Comparison of ENCODE assay signal across 23 cellular contexts in the genomic region with DNA sequence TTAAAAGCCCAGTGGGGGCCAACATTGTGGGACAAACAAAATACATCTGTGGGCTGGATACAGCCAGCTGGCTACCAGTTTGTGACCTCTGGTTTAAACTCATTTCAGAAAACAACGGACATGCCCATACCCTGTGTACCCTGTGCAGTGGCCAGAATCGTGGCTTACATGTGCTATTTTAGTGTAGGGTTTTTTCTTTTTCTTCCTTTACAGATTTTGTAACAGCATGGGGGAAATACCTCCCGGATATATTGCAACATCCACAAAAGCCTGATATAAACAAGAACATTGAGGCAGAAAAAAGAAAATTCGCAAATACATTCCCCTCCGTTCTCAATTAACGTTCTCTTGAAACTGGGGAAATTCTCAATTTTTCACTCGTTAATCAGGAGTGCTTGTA. TPM values are rescaled to one million over a fixed set of nuclear protein-coding genes. Genes with fewer than 3 reads are reported as not detected.
DNase-seq lines count a peak whose midpoint lies in the region; ATAC-seq, FAIRE-seq and TF ChIP-seq lines count a peak whose summit lies in the region.
"Had no signal": no experiment of that assay in that cellular context is flagged by ENCODE, and none has a peak within 500 bp of the region (broad histone marks: within the 10 kb centered on the region; RNA-seq: fewer than 3 reads in every experiment).

No MANE protein-coding gene starts in this region.

- no peak overlapping the region for H3K23ac ChIP-seq in H1 (ENCODE audit: insufficient read length)

- no peaks in the 10 kb centered on the region for H3K23me2 ChIP-seq in H1 (ENCODE audit: low read depth, low read length)

- DNase-seq in GF-D8 (lab: John Stamatoyannopoulos, UW) (peak; percentile 7), NOMO-1 treated with DMSO at 0.1 percent for 48 hours (lab: John Stamatoyannopoulos, UW; ENCODE audit: unreplicated experiment) (peak; percentile 45), H1 (ENCODE audit: low read depth in 1 of 2, low spot score in 2 of 2) (no peak), putamen (ENCODE audit: low spot score) (peak; percentile 10), PC-3 (no peak), hepatocyte (ENCODE audit: low spot score) (no peak), vagina (ENCODE audit: extremely low spot score in 2 of 2) (no peak), WERI-Rb-1 (no peak)
- DNase-seq: Calu3; CD8-positive, alpha-beta T cell; DMS153; Kasumi-1; NCI-H1105; NCI-H2029 treated with DMSO at 0.1 percent for 48 hours; NCI-H226; NCI-H510A treated with DMSO at 0.1 percent for 48 hours; NCI-H748 treated with DMSO at 0.1 percent for 48 hours; Right ventricle myocardium superior had no signal

- no peaks in the 10 kb centered on the region for H3K9me2 ChIP-seq in PC-3 (replicated peaks; ENCODE audit: low read length)
- no peaks in the 10 kb centered on the region for H3K9me2 ChIP-seq in hepatocyte (replicated peaks; ENCODE audit: insufficient read depth)

- CTCF ChIA-PET in H1 (lab: Charles Lee; ENCODE audit: partially characterized antibody), result interaction anchor here (1.0 to 1.3 kb wide), 2 partner anchors 8 to 754 kb away, joined by 3 read pairs; no protein-coding TSS in a partner anchor
- CTCF ChIA-PET in PC-3 (lab: Charles Lee), result no interaction called here

- H2BK12ac ChIP-seq in H1 (ENCODE audit: low read depth, low read length), result no peak overlapping the region

- TF ChIP-seq EP300 in H1 (IDR thresholded peaks at IDR 0.05; ENCODE audit: borderline replicate concordance in 1 of 2, low read depth in 2 of 2, low read length in 2 of 2), result no peak

- BruUV-seq in PC-3 (replicated peaks; lab: Mats Ljungman, UMichigan), result no TSS peak

- H4K91ac ChIP-seq in H1 (replicated peaks; ENCODE audit: insufficient read length, low read length), result no peak overlapping the region

- no peak overlapping the region for H2BK120ac ChIP-seq in H1 (replicated peaks; ENCODE audit: low read depth, low read length)

- H3K79me1 ChIP-seq in H1 (ENCODE audit: low read depth, low read length), result no peaks in the 10 kb centered on the region; the same call in 1 of the 2 replicates

- H3K9me3 ChIP-seq in H1 (ENCODE audit: insufficient read depth in 2 of 2, low read depth in 1 of 2, low read length in 1 of 2) (no peaks in the 10 kb centered on the region), PC-3 (ENCODE audit: low read length) (no peaks in the 10 kb centered on the region), hepatocyte (ENCODE audit: low read depth) (no peaks in the 10 kb centered on the region), vagina (no peaks in the 10 kb centered on the region), WERI-Rb-1 (ENCODE audit: severe bottlenecking) (peaks cover 9% of the 10 kb centered on the region)

- no peak overlapping the region for H3K9ac ChIP-seq in H1 (replicated peaks in 1 of 4; ENCODE audit: extremely low read depth in 1 of 4, low read depth in 3 of 4, low read length in 3 of 4)
- H3K9ac ChIP-seq in PC-3 (ENCODE audit: low read length), result no peak overlapping the region

- no peak overlapping the region for H3K14ac ChIP-seq in H1 (ENCODE audit: insufficient read length)

- no peaks in the 10 kb centered on the region for H3K36me3 ChIP-seq in H1 (ENCODE audit: control insufficient read depth in 2 of 4, insufficient read depth in 4 of 4, low read length in 3 of 4)
- H3K36me3 ChIP-seq in PC-3 (ENCODE audit: low read depth, low read length), result no peaks in the 10 kb centered on the region
- H3K36me3 ChIP-seq in hepatocyte (replicated peaks; ENCODE audit: insufficient read depth, low read depth), result no peaks in the 10 kb centered on the region
- no peaks in the 10 kb centered on the region for H3K36me3 ChIP-seq in vagina
- H3K36me3 ChIP-seq in WERI-Rb-1, result peaks cover 80% of the 10 kb centered on the region

- H2AFZ ChIP-seq in H1 (ENCODE audit: low read length) (no peak overlapping the region), PC-3 (ENCODE audit: low read length) (no peak overlapping the region), hepatocyte (no peak overlapping the region)

- no peak overlapping the region for H2BK20ac ChIP-seq in H1 (ENCODE audit: low read length)

- no peak overlapping the region for H2BK5ac ChIP-seq in H1 (ENCODE audit: low read depth, low read length)

- no peak overlapping the region for H3K4me2 ChIP-seq in H1 (ENCODE audit: insufficient read depth in 1 of 2, low read depth in 2 of 2, low read length in 2 of 2)
- no peak overlapping the region for H3K4me2 ChIP-seq in PC-3 (ENCODE audit: low read length)
- H3K4me2 ChIP-seq in hepatocyte, result no peak overlapping the region

- no peak overlapping the region for H2AK5ac ChIP-seq in H1 (ENCODE audit: low read depth, low read length)

- no peak overlapping the region for H3K27ac ChIP-seq in H1 (ENCODE audit: low read depth, low read length)
- no peak overlapping the region for H3K27ac ChIP-seq in PC-3 (ENCODE audit: low read length)
- H3K27ac ChIP-seq in hepatocyte, result no peak overlapping the region
- H3K27ac ChIP-seq in vagina, result no peak overlapping the region
- no peak overlapping the region for H3K27ac ChIP-seq in WERI-Rb-1

- H3F3A ChIP-seq in PC-3 (ENCODE audit: low read length, unreplicated experiment), result no peaks in the 10 kb centered on the region

- H3K56ac ChIP-seq in H1 (replicated peaks; ENCODE audit: insufficient read length, low read depth, low read length), result no peak overlapping the region

- H3K27me3 ChIP-seq in H1 (replicated peaks in 1 of 4; ENCODE audit: control insufficient read depth in 3 of 4, extremely low read depth in 1 of 4, insufficient read depth in 3 of 4, low read length in 3 of 4) (peaks cover 0 to 4% (median 1%) of the 10 kb centered on the region in 4 experiments; a peak in 4 of 7 replicates), PC-3 (ENCODE audit: low read length) (peaks cover 12% of the 10 kb centered on the region), hepatocyte (peaks cover 47% of the 10 kb centered on the region), vagina (no peaks in the 10 kb centered on the region), WERI-Rb-1 (ENCODE audit: insufficient read depth, low read depth, severe bottlenecking) (no peaks in the 10 kb centered on the region)

- H3K18ac ChIP-seq in H1 (ENCODE audit: extremely low read depth, low read length), result no peak overlapping the region

- H3K4me3 ChIP-seq in H1 (ENCODE audit: extremely low read depth in 1 of 4, insufficient read depth in 2 of 4, low read depth in 3 of 4, low read length in 4 of 4) (no peak overlapping the region), PC-3 (ENCODE audit: low read length) (no peak overlapping the region), hepatocyte (no peak overlapping the region), vagina (no peak overlapping the region), WERI-Rb-1 (ENCODE audit: low read depth, low read length) (no peak overlapping the region)

- no peak overlapping the region for H4K5ac ChIP-seq in H1 (ENCODE audit: insufficient read length, low read depth, low read length)

- H3K4me1 ChIP-seq in H1 (replicated peaks in 1 of 4; ENCODE audit: control insufficient read depth in 3 of 4, insufficient read depth in 4 of 4, low read length in 3 of 4), result peaks cover 0 to 2% (median 0%) of the 10 kb centered on the region in 4 experiments; a peak in 1 of 7 replicates
- no peaks in the 10 kb centered on the region for H3K4me1 ChIP-seq in PC-3 (ENCODE audit: insufficient read depth, low read length)
- no peaks in the 10 kb centered on the region for H3K4me1 ChIP-seq in hepatocyte (ENCODE audit: insufficient read depth)
- H3K4me1 ChIP-seq in vagina, result no peaks in the 10 kb centered on the region

- no peak for ATAC-seq in PC-3
- ATAC-seq: CD8-positive, alpha-beta T cell had no signal

- H2BK15ac ChIP-seq in H1 (ENCODE audit: low read length), result no peak overlapping the region

- intact Hi-C loops in PC-3 (cut with micrococcal nuclease), result no loop called here
- intact Hi-C loops in vagina (cut with DNase I), result no loop called here

- no peak for TF ChIP-seq POLR2A in H1 (IDR thresholded peaks at IDR 0.05; ENCODE audit: control extremely low read depth in 1 of 2, low read depth in 2 of 2, low read length in 2 of 2)
- TF ChIP-seq POLR2A in vagina (IDR thresholded peaks at IDR 0.05), result no peak

- TF ChIP-seq RAD21 in H1 (IDR thresholded peaks at IDR 0.05 in 1 of 2, conservative IDR thresholded peaks at IDR 0.05 in 1 of 2; ENCODE audit: low read depth in 2 of 2, low read length in 2 of 2), result no peak

- no peak for FAIRE-seq in H1 (lab: Jason Lieb, UNC)
- FAIRE-seq: GM12892 had no signal

- no peak overlapping the region for H3K4ac ChIP-seq in H1 (replicated peaks; ENCODE audit: insufficient read length, low read depth, low read length)

- H3K79me2 ChIP-seq in H1 (ENCODE audit: control insufficient read depth in 1 of 2, insufficient read depth in 2 of 2, low read length in 2 of 2) (no peaks in the 10 kb centered on the region; a peak in 1 of 4 replicates), PC-3 (ENCODE audit: low read length) (no peaks in the 10 kb centered on the region), hepatocyte (no peaks in the 10 kb centered on the region)

- no peak overlapping the region for H4K8ac ChIP-seq in H1 (ENCODE audit: extremely low read depth, insufficient read depth, low read length)

- WGBS in H1 (ENCODE audit: extremely low coverage in 1 of 2, insufficient coverage in 1 of 2, insufficient read length in 1 of 2, insufficient replicate concordance in 2 of 2, low coverage in 1 of 2, low lambda C conversion rate in 2 of 2, missing lambda C conversion rate in 1 of 2), 2 experiments, result 85% methylated on average over 7 of the region's 7 CpGs; no CpG with 5 or more reads in 1 of the 2 experiments
- 87% methylated on average over 7 of the region's 7 CpGs for WGBS in hepatocyte (ENCODE audit: low lambda C conversion rate, missing lambda C conversion rate)

- POLR2A ChIA-PET in H1 (lab: Charles Lee; ENCODE audit: partially characterized antibody) (no interaction called here), PC-3 (lab: Charles Lee; ENCODE audit: unreplicated experiment) (no interaction called here)

- no peak for TF ChIP-seq CTCF in H1 (IDR thresholded peaks at IDR 0.05; ENCODE audit: control extremely low read depth in 1 of 3, insufficient read depth in 1 of 3, low read depth in 1 of 3, low read length in 3 of 3)
- TF ChIP-seq CTCF in PC-3 (conservative IDR thresholded peaks at IDR 0.05; ENCODE audit: low read depth, low read length), result no peak
- TF ChIP-seq CTCF in hepatocyte (IDR thresholded peaks at IDR 0.05; ENCODE audit: poor library complexity), result no peak
- TF ChIP-seq CTCF in vagina (IDR thresholded peaks at IDR 0.05), result no peak
- TF ChIP-seq CTCF in WERI-Rb-1 (IDR thresholded peaks at IDR 0.05; ENCODE audit: low read depth, low read length), result no peak

- peaks cover 1 to 2% of the 10 kb centered on the region in 2 experiments for H4K20me1 ChIP-seq in H1 (replicated peaks in 1 of 2; ENCODE audit: control insufficient read depth in 1 of 2, insufficient read depth in 2 of 2, low read length in 2 of 2)
- H4K20me1 ChIP-seq in PC-3 (ENCODE audit: low read length), result no peaks in the 10 kb centered on the region
- H4K20me1 ChIP-seq in hepatocyte (ENCODE audit: insufficient read depth, poor library complexity, severe bottlenecking), result no peaks in the 10 kb centered on the region

RNA-seq across cellular contexts. Expression of a gene that starts 7.3 kb away (rescaled TPM):
- total RNA-seq in H1 (2021; fragmentation: NEBNext Ultra II Directional; extraction: Animal tissue kit (Norgen Biotek cat#: 25700)), result 3.3 and 3.8 TPM in 2 replicates
- polyA plus RNA-seq in H1 (2011; rRNA removed) (1.6 and 1.9 TPM in 2 replicates), hepatocyte (2.0 and 3.4 TPM in 2 replicates)
- polyA plus RNA-seq in H1 (2011; cell fraction: cytosol; rRNA removed), result 2.0 TPM
- 4.3 TPM for polyA plus RNA-seq in H1 (2011; cell fraction: nucleus; rRNA removed)
- 3.6 to 6.1 TPM (median 4.2 TPM) in 4 replicates for polyA plus RNA-seq in H1 (2012, experiment 1 of 2)
- polyA plus RNA-seq in H1 (2012, experiment 2 of 2), result 2.8 TPM
- polyA plus RNA-seq in H1 (2013, experiment 1 of 2), result 1.8 TPM
- 1.7 TPM for polyA plus RNA-seq in H1 (2013, experiment 2 of 2)
- 2.8 and 3.0 TPM in 2 replicates for polyA minus RNA-seq in H1 (2011; rRNA and poly(A)+ RNA removed)
- polyA minus RNA-seq in H1 (2011; cell fraction: cytosol; rRNA and poly(A)+ RNA removed), result 3.3 TPM
- polyA minus RNA-seq in H1 (2011; cell fraction: nucleus; rRNA and poly(A)+ RNA removed), result 4.8 TPM
- total RNA-seq in PC-3 (2014; rRNA removed) (not detected in 2 replicates), hepatocyte (1.8 and 3.1 TPM in 2 replicates), vagina (1.5 TPM)
- total RNA-seq: Calu3; CD8-positive, alpha-beta T cell; G401; MCF 10A; Right ventricle myocardium superior; RPMI7951; SK-MEL-5 had no signal

Comparison
In these comparisons a context has a peak if more than half of its experiments do, and no peak if none do; other contexts are left out.
1. DNase-seq: peak in GF-D8 (single experiment), NOMO-1 treated with DMSO at 0.1 percent for 48 hours (single experiment) and putamen (single experiment); none in H1 (0 of 2), PC-3 (single experiment), hepatocyte (single experiment), vagina (0 of 2) and WERI-Rb-1 (single experiment).